22 cellular contexts compared by ENCODE assay signal in genomic region chr19:20858861-20859260, GRCh38.
"Had no signal": no experiment of that assay in that cellular context is flagged by ENCODE, and none has a peak within 500 bp of the region (broad histone marks: within the 10 kb centered on the region; RNA-seq: fewer than 3 reads in every experiment).

No MANE protein-coding gene starts in this region.

- DNase-seq: activated CD4-positive, alpha-beta memory T cell treated with anti-CD3 and anti-CD28 coated beads for 36 hours; activated CD4-positive, alpha-beta T cell treated with anti-CD3 and anti-CD28 coated beads, Interleukin-2, amount 10 ng/mL, durations not matched to agents 7 days and 5 days; activated CD4-positive, CD25-positive, alpha-beta regulatory T cell; activated CD8-positive, alpha-beta memory T cell treated with anti-CD3 and anti-CD28 coated beads for 24 hours; activated gamma-delta T cell treated with Interleukin-2 at 50 U/mL for 16 hours; activated naive CD4-positive, alpha-beta T cell treated with anti-CD3 and anti-CD28 coated beads, Interleukin-2, amount 10 ng/mL, durations not matched to agents 7 days and 5 days; activated naive CD8-positive, alpha-beta T cell treated with anti-CD3 and anti-CD28 coated beads, Interleukin-2, amount 10 ng/mL, durations not matched to agents 7 days and 5 days; activated T-cell treated with anti-CD3 and anti-CD28 coated beads, Interleukin-2, amount 50 U/mL, for 48 hours; adrenal gland; aorta; body of pancreas; central memory CD4-positive, alpha-beta T cell; MG63; MV-4-11; NCI-H1105; NCI-H1436; NCI-H1694 treated with DMSO at 0.1 percent for 48 hours; NCI-H2029 treated with DMSO at 0.1 percent for 48 hours; NCI-H510A treated with DMSO at 0.1 percent for 48 hours; SIG-M5; T-helper 17 cell; T1000 had no signal

- H3K36me3 ChIP-seq: adrenal gland, MG63 had no signal

- H3K9me3 ChIP-seq: adrenal gland, MG63 had no signal

- H3K4me3 ChIP-seq: adrenal gland, body of pancreas, MG63 had no signal

- H3K4me1 ChIP-seq: adrenal gland, body of pancreas had no signal

- H3K27me3 ChIP-seq: adrenal gland, body of pancreas, MG63 had no signal

- H3K27ac ChIP-seq: adrenal gland, body of pancreas had no signal
